In genomic region chr12:110165540-110166159, GRCh38 we compare ENCODE assay signal across 9 cellular contexts. TPM values are rescaled to one million over a fixed set of nuclear protein-coding genes. Genes with fewer than 3 reads are reported as not detected.
A peak's percentile ranks its signal among the peaks of the same experiment; 100 is the strongest.
DNase-seq lines count a peak whose midpoint lies in the region; ATAC-seq and TF ChIP-seq lines count a peak whose summit lies in the region.
"Had no signal": no experiment of that assay in that cellular context is flagged by ENCODE, and none has a peak within 500 bp of the region (broad histone marks: within the 10 kb centered on the region; RNA-seq: fewer than 3 reads in every experiment).

No MANE protein-coding gene starts in this region.

- H3K4me1 Mint-ChIP-seq in activated naive CD4-positive, alpha-beta T cell treated with anti-CD3 and anti-CD28 coated beads, Interleukin-2, amount 10 ng/mL, durations not matched to agents 7 days and 5 days = no peaks in the 10 kb centered on the region

- H3K27ac Mint-ChIP-seq in activated naive CD4-positive, alpha-beta T cell treated with anti-CD3 and anti-CD28 coated beads, Interleukin-2, amount 10 ng/mL, durations not matched to agents 7 days and 5 days = no peak overlapping the region

- peak overlapping the region; percentile 50 for H3K4me3 ChIP-seq in OCI-LY7 (ENCODE audit: low read depth, low read length, poor library complexity, severe bottlenecking)

- BruUV-seq in OCI-LY7 (replicated peaks; lab: Mats Ljungman, UMichigan) = no TSS peak

- CTCF ChIA-PET in OCI-LY7 (lab: Charles Lee; ENCODE audit: unreplicated experiment) = interaction anchor here (0.6 kb wide), 1 partner anchor 346 kb away, joined by 3 read pairs; no protein-coding TSS in a partner anchor
- CTCF ChIA-PET in activated naive CD4-positive, alpha-beta T cell treated with anti-CD3 and anti-CD28 coated beads, Interleukin-2, amount 10 ng/mL, durations not matched to agents 7 days and 5 days (lab: Charles Lee) = no interaction called here

- H3K4me1 ChIP-seq in OCI-LY7 (ENCODE audit: insufficient read depth, low read length, poor library complexity, severe bottlenecking) = peaks cover 31% of the 10 kb centered on the region

- intact Hi-C loops in OCI-LY7 (cut with micrococcal nuclease; ENCODE audit: unreplicated experiment) = no loop called here

- H3K4me2 ChIP-seq in OCI-LY7 (ENCODE audit: low read length) = peak overlapping the region; percentile 87

- no peaks in the 10 kb centered on the region for H3K27me3 Mint-ChIP-seq in activated naive CD4-positive, alpha-beta T cell treated with anti-CD3 and anti-CD28 coated beads, Interleukin-2, amount 10 ng/mL, durations not matched to agents 7 days and 5 days

- ATAC-seq in GM19372 (IDR thresholded peaks at IDR 0.05; ENCODE audit: low read depth, unreplicated experiment) = peak; percentile 64
- peak; percentile 69 for ATAC-seq in HG02852 (IDR thresholded peaks at IDR 0.05; ENCODE audit: unreplicated experiment)
- ATAC-seq in omental fat pad (ENCODE audit: low FRiP score) = no peak

- no peaks in the 10 kb centered on the region for H3K36me3 Mint-ChIP-seq in activated naive CD4-positive, alpha-beta T cell treated with anti-CD3 and anti-CD28 coated beads, Interleukin-2, amount 10 ng/mL, durations not matched to agents 7 days and 5 days

- H3K9me3 ChIP-seq in OCI-LY7 (ENCODE audit: low read length) = no peaks in the 10 kb centered on the region

- no peak overlapping the region for H3K4me3 Mint-ChIP-seq in activated naive CD4-positive, alpha-beta T cell treated with anti-CD3 and anti-CD28 coated beads, Interleukin-2, amount 10 ng/mL, durations not matched to agents 7 days and 5 days

- POLR2A ChIA-PET in OCI-LY7 (lab: Charles Lee) = interaction anchor here (0.6 to 1.9 kb wide), 8 partner anchors 9 to 64 kb away, joined by 3 to 9 read pairs (median 4); no protein-coding TSS in a partner anchor

- H3K9me2 ChIP-seq in OCI-LY7 (ENCODE audit: insufficient read depth, low read length) = no peaks in the 10 kb centered on the region

- H2AFZ ChIP-seq in OCI-LY7 (ENCODE audit: low read length) = peak overlapping the region; percentile 94; the same call in 1 of the 2 replicates

- H3K9me3 Mint-ChIP-seq in activated naive CD4-positive, alpha-beta T cell treated with anti-CD3 and anti-CD28 coated beads, Interleukin-2, amount 10 ng/mL, durations not matched to agents 7 days and 5 days = no peaks in the 10 kb centered on the region

- H3K36me3 ChIP-seq in OCI-LY7 (ENCODE audit: insufficient read depth, low read length) = no peaks in the 10 kb centered on the region

- TF ChIP-seq CTCF in OCI-LY7 (conservative IDR thresholded peaks at IDR 0.05; ENCODE audit: low read length) = no peak
- TF ChIP-seq CTCF in omental fat pad (IDR thresholded peaks at IDR 0.05) = no peak

- peak overlapping the region; percentile 75 for H3K27ac ChIP-seq in OCI-LY7 (ENCODE audit: low read depth, low read length, poor library complexity, severe bottlenecking)

- peak; percentile 62 for DNase-seq in DMS79 (lab: John Stamatoyannopoulos, UW)
- DNase-seq in OCI-LY7 (ENCODE audit: low spot score) = peak; percentile 74
- DNase-seq in omental fat pad (ENCODE audit: low spot score) = no peak
- no peak for DNase-seq in activated naive CD4-positive, alpha-beta T cell treated with anti-CD3 and anti-CD28 coated beads, Interleukin-2, amount 10 ng/mL, durations not matched to agents 7 days and 5 days
- no peak for DNase-seq in Ammon's horn (ENCODE audit: low spot score)
- DNase-seq in hypothalamus (lab: John Stamatoyannopoulos, UW) = no peak
- DNase-seq: NCI-H446 treated with DMSO at 0.1 percent for 48 hours had no signal

- H3K79me2 ChIP-seq in OCI-LY7 (ENCODE audit: insufficient read depth, low read depth, low read length) = no peaks in the 10 kb centered on the region

- no peaks in the 10 kb centered on the region for H4K20me1 ChIP-seq in OCI-LY7 (ENCODE audit: insufficient read depth, low read length)

RNA-seq across cellular contexts. Expression of gene IFT81, which starts 41.5 kb away (rescaled TPM):
- 5.6 and 7.2 TPM in 2 replicates for total RNA-seq in OCI-LY7 (2014; rRNA removed; shearing (Covaris generic))
- total RNA-seq in OCI-LY7 (2022) (8.4 and 9.8 TPM in 2 replicates), omental fat pad (10 to 100 TPM in 1 of 4 donors, 1 to 10 TPM in 3; 4.0 to 14.8 (median 5.3) TPM)

Comparison
In these comparisons a context has a peak if more than half of its experiments do, and no peak if none do; other contexts are left out.
1. DNase-seq: peak in DMS79 (single experiment) and OCI-LY7 (single experiment); none in omental fat pad (single experiment), activated naive CD4-positive, alpha-beta T cell treated with anti-CD3 and anti-CD28 coated beads, Interleukin-2, amount 10 ng/mL, durations not matched to agents 7 days and 5 days (single experiment), Ammon's horn (single experiment) and hypothalamus (0 of 51).